11 cellular contexts compared by ENCODE assay signal in the genomic region with DNA sequence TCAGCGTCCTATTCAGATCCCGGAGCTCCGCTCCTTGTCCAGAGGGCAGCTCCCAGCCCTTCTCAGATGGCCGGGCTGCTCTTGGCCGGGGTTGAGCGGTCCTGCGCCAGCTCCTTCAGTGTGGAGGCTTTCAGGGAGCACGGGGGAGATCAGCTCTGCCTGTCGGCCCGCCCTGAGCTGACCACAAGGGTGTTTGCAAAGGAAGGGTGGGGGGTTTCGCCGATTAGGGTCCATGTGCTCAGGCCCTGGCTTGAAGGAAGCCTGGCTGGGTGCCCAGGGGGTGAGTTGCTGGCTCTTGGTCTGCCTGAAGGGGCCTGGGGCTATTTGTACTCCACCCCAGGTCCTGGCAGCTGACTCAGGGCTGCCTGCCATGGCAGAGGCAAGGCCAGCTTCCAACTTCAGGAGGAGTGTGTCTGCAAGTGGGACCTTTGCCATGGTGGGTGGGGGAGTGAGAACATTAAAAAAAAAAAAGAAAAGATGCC.
DNase-seq lines count a peak whose midpoint lies in the region; ATAC-seq and TF ChIP-seq lines count a peak whose summit lies in the region.
"Had no signal": no experiment of that assay in that cellular context is flagged by ENCODE, and none has a peak within 500 bp of the region (broad histone marks: within the 10 kb centered on the region; RNA-seq: fewer than 3 reads in every experiment).

No MANE protein-coding gene starts in this region.

- H3K36me3 ChIP-seq in ascending aorta (no peaks in the 10 kb centered on the region), heart left ventricle (no peaks in the 10 kb centered on the region), prostate gland (no peaks in the 10 kb centered on the region)
- H3K36me3 ChIP-seq: cardiac muscle cell had no signal

- no peaks in the 10 kb centered on the region for H3K9me3 ChIP-seq in ascending aorta
- no peaks in the 10 kb centered on the region for H3K9me3 ChIP-seq in heart left ventricle
- no peaks in the 10 kb centered on the region for H3K9me3 ChIP-seq in prostate gland

- WGBS in heart left ventricle, 4 donors = 38 to 61% (median 51%) methylated on average over 11 to 12 of the region's 12 CpGs
- 27% methylated on average over 12 of the region's 12 CpGs for WGBS in prostate gland

- intact Hi-C loops in ascending aorta (cut with DNase I) = loop anchor here (10.0 kb wide), 1 partner anchor 705 kb away; no protein-coding TSS in a partner anchor
- intact Hi-C loops in heart left ventricle (cut with DNase I) = loop anchor here in 4 of 10 donors (10.0 kb wide), 3 partner anchors 55 to 255 kb away; a partner anchor contains a TSS
- intact Hi-C loops in prostate gland (cut with DNase I) = loop anchor here (5.0 kb wide), 1 partner anchor 247 kb away; no protein-coding TSS in a partner anchor

- DNase-seq in Daoy (ENCODE audit: low read depth) (peak; percentile 79), ascending aorta (ENCODE audit: low spot score in 2 of 2) (peak in 1 of 2 donors; percentile 83), heart left ventricle (peak; percentile 48 to 84 (median 71)), prostate gland (ENCODE audit: low spot score) (peak; percentile 59), GF-D8 (lab: John Stamatoyannopoulos, UW) (no peak)
- no peak for DNase-seq in stimulated activated CD4-positive, alpha-beta T cell treated with anti-CD3 and anti-CD28 coated beads, Interleukin-1b, Interleukin-23, amount 100 ng/mL, for 48 hours
- DNase-seq: NCI-H1436 had no signal

- H3K27ac ChIP-seq in ascending aorta = peak overlapping the region; percentile 77 to 87
- peak overlapping the region; percentile 37 to 81 (median 66) for H3K27ac ChIP-seq in heart left ventricle
- H3K27ac ChIP-seq in prostate gland = peak overlapping the region; percentile 27 to 53
- H3K27ac ChIP-seq: cardiac muscle cell had no signal

- ATAC-seq in heart left ventricle = peak; percentile 74 to 84 (median 82)
- no peak for ATAC-seq in GM18502 (IDR thresholded peaks at IDR 0.05; ENCODE audit: poor library complexity, unreplicated experiment)
- no peak for ATAC-seq in GM21717 (IDR thresholded peaks at IDR 0.05; ENCODE audit: unreplicated experiment)
- ATAC-seq: stimulated activated memory B cell treated with anti-CD40 and anti-IgM and Interleukin-4, amounts not matched to agents 10 μg/mL and 1 μg/mL and 100 μg/mL, for 72 hours had no signal

- H3K4me3 ChIP-seq in ascending aorta (peak overlapping the region in 1 of 2 donors; percentile 22), heart left ventricle (no peak overlapping the region), prostate gland (no peak overlapping the region)
- H3K4me3 ChIP-seq: cardiac muscle cell had no signal

- peaks cover 4 to 25% of the 10 kb centered on the region in 2 donors for H3K4me1 ChIP-seq in ascending aorta
- H3K4me1 ChIP-seq in heart left ventricle = peaks cover 0 to 37% (median 26%) of the 10 kb centered on the region in 12 donors
- H3K4me1 ChIP-seq in prostate gland (replicated peaks) = peaks cover 7% of the 10 kb centered on the region

- TF ChIP-seq POLR2A in heart left ventricle (IDR thresholded peaks at IDR 0.05) (no peak), prostate gland (IDR thresholded peaks at IDR 0.05) (no peak)

- TF ChIP-seq CTCF in ascending aorta (IDR thresholded peaks at IDR 0.05) = no peak
- TF ChIP-seq CTCF in heart left ventricle (IDR thresholded peaks at IDR 0.05) = no peak
- no peak for TF ChIP-seq CTCF in prostate gland (IDR thresholded peaks at IDR 0.05)

- H3K27me3 ChIP-seq in ascending aorta = no peaks in the 10 kb centered on the region
- H3K27me3 ChIP-seq in heart left ventricle = no peaks in the 10 kb centered on the region
- no peaks in the 10 kb centered on the region for H3K27me3 ChIP-seq in prostate gland (replicated peaks; ENCODE audit: insufficient read depth)

Comparison
In these comparisons a context has a peak if more than half of its experiments do, and no peak if none do; other contexts are left out.
1. DNase-seq: peak in Daoy (single experiment), heart left ventricle (5 of 5) and prostate gland (single experiment); none in GF-D8 (single experiment) and stimulated activated CD4-positive, alpha-beta T cell treated with anti-CD3 and anti-CD28 coated beads, Interleukin-1b, Interleukin-23, amount 100 ng/mL, for 48 hours (single experiment).
2. ATAC-seq: peak in heart left ventricle (4 of 4); none in GM18502 (single experiment) and GM21717 (single experiment).
3. Peak in every context shown above with its lines, with median percentiles within 50 percentile points of each other: H3K27ac ChIP-seq.